In the genomic region with DNA sequence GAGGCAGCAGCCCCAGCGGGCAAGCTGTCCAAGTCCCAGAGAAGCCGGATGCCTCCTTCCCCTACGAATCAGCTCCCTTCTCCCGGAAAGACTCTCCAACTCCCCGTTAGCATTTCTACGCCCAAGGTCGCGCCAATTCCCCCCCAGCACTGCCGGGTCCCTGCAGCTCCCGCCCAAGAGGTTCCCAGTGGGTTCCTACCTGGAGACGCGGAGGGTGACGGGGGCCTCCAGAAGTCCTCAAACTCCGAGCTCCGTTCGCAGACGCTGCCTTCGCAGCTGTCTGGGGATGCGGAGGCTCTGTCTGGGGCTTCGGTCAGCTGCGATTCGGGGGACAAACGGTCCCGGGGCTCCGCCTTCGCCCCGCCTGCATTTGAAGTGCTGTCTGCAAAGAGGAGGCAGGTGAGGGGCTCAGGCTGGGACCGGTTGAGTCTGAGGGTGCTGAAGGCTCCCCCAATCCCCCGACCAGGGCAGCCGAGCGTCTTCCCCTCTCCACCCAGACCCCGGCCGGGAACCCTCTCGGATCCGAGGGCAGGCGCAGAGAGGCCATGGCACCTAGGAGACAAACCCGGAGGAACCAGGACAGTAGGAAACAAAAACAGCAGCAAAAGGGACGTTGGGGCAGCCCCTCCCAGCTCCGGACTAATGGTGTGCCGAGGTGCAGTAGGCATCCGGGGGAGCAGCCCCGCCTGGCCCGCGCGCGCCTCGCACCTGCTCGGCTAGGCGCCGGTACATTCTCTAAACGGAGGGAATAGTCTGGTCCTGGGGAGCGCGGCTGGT, we compare ENCODE assay signal across 7 cellular contexts. TPM values are rescaled to one million over a fixed set of nuclear protein-coding genes. Genes with fewer than 3 reads are reported as not detected.
DNase-seq lines count a peak whose midpoint lies in the region; ATAC-seq and TF ChIP-seq lines count a peak whose summit lies in the region.

No MANE protein-coding gene starts in this region.

- H3K9me3 ChIP-seq in adipocyte (ENCODE audit: control insufficient read depth, low read length) (no peaks in the 10 kb centered on the region), suprapubic skin (no peaks in the 10 kb centered on the region)

- in situ Hi-C loops in GM18951 (cut with MboI; ENCODE audit: low sequenced_read_pairs, unreplicated experiment): loop anchor here (10.0 kb wide), 1 partner anchor 102 kb away; no protein-coding TSS in a partner anchor

- H3K27me3 ChIP-seq in adipocyte (replicated peaks; ENCODE audit: control insufficient read depth, insufficient read depth, low read length): peaks cover 79% of the 10 kb centered on the region
- H3K27me3 ChIP-seq in suprapubic skin: peaks cover 95% of the 10 kb centered on the region

- TF ChIP-seq POLR2A in GM18951 (IDR thresholded peaks at IDR 0.05; ENCODE audit: extremely low read depth, insufficient read depth, insufficient read length): peak; percentile 16
- no peak for TF ChIP-seq POLR2A in suprapubic skin (IDR thresholded peaks at IDR 0.05)

- peak; percentile 32 for DNase-seq in NCI-H526 treated with DMSO at 0.1 percent for 48 hours (lab: John Stamatoyannopoulos, UW)
- peak; percentile 27 for DNase-seq in adipocyte (ENCODE audit: low read depth)
- DNase-seq in left lobe of liver (ENCODE audit: low spot score): no peak
- peak in 1 of 2 donors; percentile 81 for DNase-seq in suprapubic skin (ENCODE audit: low spot score in 2 of 2)
- no peak for DNase-seq in NCI-H128 (lab: John Stamatoyannopoulos, UW; ENCODE audit: unreplicated experiment)

- H3K4me3 ChIP-seq in adipocyte (ENCODE audit: low read length): peak overlapping the region; percentile 57
- H3K4me3 ChIP-seq in suprapubic skin: peak overlapping the region; percentile 60

- peaks cover 49% of the 10 kb centered on the region for H3K4me1 ChIP-seq in adipocyte (ENCODE audit: control insufficient read depth, insufficient read depth, low read length)
- peaks cover 70% of the 10 kb centered on the region for H3K4me1 ChIP-seq in suprapubic skin

- TF ChIP-seq EP300 in suprapubic skin (IDR thresholded peaks at IDR 0.05): no peak

- TF ChIP-seq CTCF in suprapubic skin (IDR thresholded peaks at IDR 0.05): no peak

- H3K9ac ChIP-seq in adipocyte (ENCODE audit: low read length): no peak overlapping the region

- under 1% methylated on average over 29 of the region's 53 CpGs for WGBS in suprapubic skin

- ATAC-seq in left lobe of liver: peak; percentile 2
- no peak for ATAC-seq in HG02763 (IDR thresholded peaks at IDR 0.05; ENCODE audit: unreplicated experiment)

- H3K27ac ChIP-seq in suprapubic skin: no peak overlapping the region

- H3K36me3 ChIP-seq in adipocyte (ENCODE audit: control insufficient read depth, insufficient read depth, low read length, severe bottlenecking) (no peaks in the 10 kb centered on the region), suprapubic skin (no peaks in the 10 kb centered on the region)

RNA-seq across cellular contexts. Expression of gene GFI1, which starts 3.9 kb away (rescaled TPM):
- total RNA-seq in left lobe of liver (0.38 TPM), suprapubic skin (under 1 TPM in 2 of 4 donors, not detected in 2; 0.36 to 0.48 TPM)

Comparison
In these comparisons a context has a peak if more than half of its experiments do, and no peak if none do; other contexts are left out.
1. DNase-seq: peak in NCI-H526 treated with DMSO at 0.1 percent for 48 hours (single experiment) and adipocyte (single experiment); none in left lobe of liver (single experiment) and NCI-H128 (single experiment).